25 cellular contexts compared by ENCODE assay signal in the genomic region with DNA sequence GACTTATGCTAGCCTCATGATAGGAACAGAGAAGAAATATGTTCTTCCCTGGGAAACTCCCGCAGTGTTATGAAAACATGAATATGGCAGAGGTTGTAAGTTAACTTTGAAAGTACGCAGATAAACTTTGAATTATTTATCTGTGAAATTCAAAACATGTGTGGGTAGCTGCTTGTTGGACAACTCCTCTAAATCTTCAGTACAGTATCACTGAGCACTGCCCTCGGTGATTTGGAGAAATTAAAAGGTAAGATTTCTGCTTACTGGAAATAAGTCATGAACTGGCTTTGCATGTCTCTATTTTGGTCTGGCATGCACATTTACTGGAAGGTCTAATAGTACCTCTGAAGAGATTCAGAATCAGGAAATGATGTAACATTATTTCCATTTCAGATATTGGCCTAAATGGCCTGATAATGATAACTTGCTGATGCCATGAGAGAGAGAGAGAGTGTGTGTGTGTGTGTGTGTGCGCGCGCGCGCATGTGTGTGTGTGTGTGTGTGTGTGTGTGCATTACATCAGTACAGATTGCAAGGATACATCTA.
DNase-seq lines count a peak whose midpoint lies in the region; ATAC-seq and TF ChIP-seq lines count a peak whose summit lies in the region.
"Had no signal": no experiment of that assay in that cellular context is flagged by ENCODE, and none has a peak within 500 bp of the region (broad histone marks: within the 10 kb centered on the region; RNA-seq: fewer than 3 reads in every experiment).

No MANE protein-coding gene starts in this region.

- H3K4me3 ChIP-seq in thoracic aorta (no peak overlapping the region), psoas muscle (no peak overlapping the region)
- H3K4me3 ChIP-seq: GM12878, smooth muscle cell had no signal

- intact Hi-C loops in psoas muscle (cut with DNase I) = no loop called here
- intact Hi-C loops in CD4-positive, alpha-beta T cell (cut with DNase I, micrococcal nuclease) = no loop called here

- no peak overlapping the region for H3K27ac Mint-ChIP-seq in CD4-positive, alpha-beta T cell
- H3K27ac Mint-ChIP-seq: activated CD4-positive, alpha-beta memory T cell treated with anti-CD3 and anti-CD28 coated beads for 36 hours; activated naive CD8-positive, alpha-beta T cell treated with anti-CD3 and anti-CD28 coated beads, Interleukin-2, amount 50 U/mL, for 24 hours; progenitor cell of endocrine pancreas had no signal

- no peaks in the 10 kb centered on the region for H3K4me1 Mint-ChIP-seq in CD4-positive, alpha-beta T cell (ENCODE audit: low read depth)
- H3K4me1 Mint-ChIP-seq: activated naive CD8-positive, alpha-beta T cell treated with anti-CD3 and anti-CD28 coated beads, Interleukin-2, amount 50 U/mL, for 24 hours had no signal

- CTCF ChIA-PET in CD4-positive, alpha-beta T cell (lab: Charles Lee) = no interaction called here

- no peaks in the 10 kb centered on the region for H3K36me3 Mint-ChIP-seq in CD4-positive, alpha-beta T cell (ENCODE audit: low read depth)
- H3K36me3 Mint-ChIP-seq: activated CD4-positive, alpha-beta memory T cell treated with anti-CD3 and anti-CD28 coated beads for 36 hours had no signal

- H3K36me3 ChIP-seq in thoracic aorta (no peaks in the 10 kb centered on the region), psoas muscle (ENCODE audit: insufficient read depth in 1 of 2, low read depth in 1 of 2) (no peaks in the 10 kb centered on the region)

- H3K9me3 ChIP-seq in thoracic aorta = no peaks in the 10 kb centered on the region
- no peaks in the 10 kb centered on the region for H3K9me3 ChIP-seq in psoas muscle
- no peaks in the 10 kb centered on the region for H3K9me3 ChIP-seq in CD4-positive, alpha-beta T cell (ENCODE audit: control insufficient read depth, low read length)

- 82 to 89% (median 89%) methylated on average over 8 of the region's 8 CpGs for WGBS in psoas muscle, 3 donors

- peak overlapping the region; percentile 13 to 15 for H3K27ac ChIP-seq in thoracic aorta
- no peak overlapping the region for H3K27ac ChIP-seq in psoas muscle
- no peak overlapping the region for H3K27ac ChIP-seq in CD4-positive, alpha-beta T cell (ENCODE audit: low read depth, low read length)

- peaks cover 11% of the 10 kb centered on the region for H3K9me3 Mint-ChIP-seq in CD4-positive, alpha-beta T cell

- H3K4me1 ChIP-seq in thoracic aorta (ENCODE audit: control insufficient read depth in 1 of 2, low read depth in 2 of 2) = peaks cover 18 to 44% of the 10 kb centered on the region in 2 donors
- H3K4me1 ChIP-seq in psoas muscle = no peaks in the 10 kb centered on the region

- H3K4me3 Mint-ChIP-seq in CD4-positive, alpha-beta T cell = no peak overlapping the region
- H3K4me3 Mint-ChIP-seq: activated CD4-positive, alpha-beta memory T cell treated with anti-CD3 and anti-CD28 coated beads for 36 hours; activated naive CD8-positive, alpha-beta T cell treated with anti-CD3 and anti-CD28 coated beads, Interleukin-2, amount 50 U/mL, for 24 hours had no signal

- no peaks in the 10 kb centered on the region for H3K27me3 ChIP-seq in thoracic aorta (replicated peaks; ENCODE audit: insufficient read depth)
- no peaks in the 10 kb centered on the region for H3K27me3 ChIP-seq in psoas muscle (ENCODE audit: insufficient read depth in 3 of 3, low read length in 2 of 3)
- H3K27me3 ChIP-seq in CD4-positive, alpha-beta T cell (ENCODE audit: control insufficient read depth, insufficient read depth, low read length) = no peaks in the 10 kb centered on the region

- H3K27me3 Mint-ChIP-seq in CD4-positive, alpha-beta T cell = no peaks in the 10 kb centered on the region
- H3K27me3 Mint-ChIP-seq: activated CD4-positive, alpha-beta memory T cell treated with anti-CD3 and anti-CD28 coated beads for 36 hours; activated naive CD8-positive, alpha-beta T cell treated with anti-CD3 and anti-CD28 coated beads, Interleukin-2, amount 50 U/mL, for 24 hours had no signal

- POLR2A ChIA-PET in CD4-positive, alpha-beta T cell (lab: Charles Lee) = no interaction called here

- no peak for ATAC-seq in thoracic aorta (ENCODE audit: insufficient number of reproducible peaks, low FRiP score, low read depth)
- ATAC-seq in psoas muscle = no peak
- ATAC-seq in CD4-positive, alpha-beta T cell (ENCODE audit: poor library complexity) = no peak
- ATAC-seq: activated naive CD8-positive, alpha-beta T cell treated with anti-CD3 and anti-CD28 coated beads, Interleukin-2, amount 50 U/mL, for 24 hours; GM12878; left colon had no signal

- DNase-seq in amniotic epithelial cell (ENCODE audit: low read depth) = peak; percentile 99
- DNase-seq in dedifferentiated amniotic fluid mesenchymal stem cell (ENCODE audit: extremely low spot score) = peak; percentile 51
- DNase-seq in iris pigment epithelial cell (ENCODE audit: low read depth) = peak; percentile 94
- no peak for DNase-seq in thoracic aorta (ENCODE audit: low spot score)
- no peak for DNase-seq in psoas muscle
- DNase-seq in OCI-M2 (lab: John Stamatoyannopoulos, UW; ENCODE audit: unreplicated experiment) = no peak
- DNase-seq in CD4-positive, alpha-beta T cell = no peak
- DNase-seq: activated CD4-positive, alpha-beta memory T cell treated with anti-CD3 and anti-CD28 coated beads for 36 hours; activated CD4-positive, CD25-positive, alpha-beta regulatory T cell; activated effector memory CD4-positive, alpha-beta T cell treated with anti-CD3 and anti-CD28 coated beads, Interleukin-2, amount 50 U/mL, for 16 hours; activated naive CD8-positive, alpha-beta T cell treated with anti-CD3 and anti-CD28 coated beads, Interleukin-2, amount 50 U/mL, for 24 hours; caudate nucleus; COR-L47; DMS79 treated with DMSO at 0.1 percent for 48 hours; glutamatergic neuron; H7; left colon; NCI-H1417; NCI-H526 treated with DMSO at 0.1 percent for 48 hours; RPMI8226; stimulated activated CD4-positive, alpha-beta T cell treated with anti-CD3 and anti-CD28 coated beads, Interleukin-2, amount 100 ng/mL, for 48 hours; stimulated activated naive CD4-positive, alpha-beta T cell had no signal

- no peak for TF ChIP-seq CTCF in thoracic aorta (IDR thresholded peaks at IDR 0.05)
- TF ChIP-seq CTCF in psoas muscle (IDR thresholded peaks at IDR 0.05) = no peak
- TF ChIP-seq CTCF in CD4-positive, alpha-beta T cell (IDR thresholded peaks at IDR 0.05) = no peak

Comparison
In these comparisons a context has a peak if more than half of its experiments do, and no peak if none do; other contexts are left out.
1. DNase-seq: peak in amniotic epithelial cell (single experiment), dedifferentiated amniotic fluid mesenchymal stem cell (single experiment) and iris pigment epithelial cell (single experiment); none in thoracic aorta (single experiment), psoas muscle (0 of 2), OCI-M2 (single experiment) and CD4-positive, alpha-beta T cell (0 of 10).
2. H3K27ac ChIP-seq: peak in thoracic aorta (2 of 2); none in psoas muscle (single experiment) and CD4-positive, alpha-beta T cell (single experiment).